ENCODE assay signal across 8 cellular contexts in genomic region chr17:34039759-34040535, GRCh38.
A peak's percentile ranks its signal among the peaks of the same experiment; 100 is the strongest.
DNase-seq lines count a peak whose midpoint lies in the region; ATAC-seq, FAIRE-seq and TF ChIP-seq lines count a peak whose summit lies in the region.
"Not testable (repeated sequence)": the region's sequence is repeated elsewhere in the genome, so short reads cannot be mapped to it uniquely, and the experiment has no call there.

No MANE protein-coding gene starts in this region.

- not testable (repeated sequence) for H3K27me3 ChIP-seq in Panc1 (ENCODE audit: control insufficient read depth, insufficient read depth, low read length)
- H3K27me3 ChIP-seq in left lung: peaks cover 0 to 31% of the 10 kb centered on the region in 2 donors

- H3K4me3 Mint-ChIP-seq in activated CD4-positive, alpha-beta memory T cell treated with anti-CD3 and anti-CD28 coated beads, Interleukin-2, amount 10 ng/mL, durations not matched to agents 7 days and 5 days: not testable (repeated sequence)

- not testable (repeated sequence) for H3K36me3 ChIP-seq in Panc1 (ENCODE audit: control insufficient read depth, insufficient read depth, low read length); left lung

- H3K27me3 Mint-ChIP-seq in activated CD4-positive, alpha-beta memory T cell treated with anti-CD3 and anti-CD28 coated beads, Interleukin-2, amount 10 ng/mL, durations not matched to agents 7 days and 5 days: not testable (repeated sequence)

- CTCF ChIA-PET in Panc1 (lab: Charles Lee); activated CD4-positive, alpha-beta memory T cell treated with anti-CD3 and anti-CD28 coated beads, Interleukin-2, amount 10 ng/mL, durations not matched to agents 7 days and 5 days (lab: Charles Lee): not testable (repeated sequence)

- not testable (repeated sequence) for H3K9me3 Mint-ChIP-seq in activated CD4-positive, alpha-beta memory T cell treated with anti-CD3 and anti-CD28 coated beads, Interleukin-2, amount 10 ng/mL, durations not matched to agents 7 days and 5 days

- not testable (repeated sequence) for H3K27ac ChIP-seq in Panc1 (ENCODE audit: low read length); left lung

- intact Hi-C loops in Panc1 (cut with micrococcal nuclease; ENCODE audit: unreplicated experiment): loop anchor here (5.0 kb wide), 1 partner anchor 33 kb away; no protein-coding TSS in a partner anchor
- intact Hi-C loops in left lung (cut with DNase I): not testable (repeated sequence)

- not testable (repeated sequence) for BruUV-seq in Panc1 (replicated peaks; lab: Mats Ljungman, UMichigan)

- POLR2A ChIA-PET in Panc1 (lab: Charles Lee); activated CD4-positive, alpha-beta memory T cell treated with anti-CD3 and anti-CD28 coated beads, Interleukin-2, amount 10 ng/mL, durations not matched to agents 7 days and 5 days (lab: Charles Lee): not testable (repeated sequence)

- not testable (repeated sequence) for FAIRE-seq in urothelium cell line (lab: Jason Lieb, UNC)

- H3K4me1 ChIP-seq in Panc1 (ENCODE audit: control insufficient read depth, insufficient read depth, low read length); left lung: not testable (repeated sequence)

- not testable (repeated sequence) for H3K9me3 ChIP-seq in Panc1 (ENCODE audit: control insufficient read depth, insufficient read depth, low read depth, low read length); left lung

- H3K36me3 Mint-ChIP-seq in activated CD4-positive, alpha-beta memory T cell treated with anti-CD3 and anti-CD28 coated beads, Interleukin-2, amount 10 ng/mL, durations not matched to agents 7 days and 5 days (ENCODE audit: low read depth): not testable (repeated sequence)

- not testable (repeated sequence) for DNase-seq in Panc1 (ENCODE audit: low read depth, low spot score); left lung
- peak; percentile 31 for DNase-seq in activated CD4-positive, alpha-beta memory T cell treated with anti-CD3 and anti-CD28 coated beads, Interleukin-2, amount 10 ng/mL, durations not matched to agents 7 days and 5 days
- DNase-seq in amniotic epithelial cell (ENCODE audit: low read depth): peak; percentile 8
- peak; percentile 12 for DNase-seq in fibroblast of peridontal ligament (ENCODE audit: extremely low read depth)
- DNase-seq in stimulated activated CD4-positive, alpha-beta T cell treated with anti-CD3 and anti-CD28 coated beads, Interleukin-15, amount 100 ng/mL, for 1 hour (ENCODE audit: low read depth in 1 of 2, low spot score in 1 of 2): peak; percentile 4 to 7
- DNase-seq in urothelium cell line (ENCODE audit: low spot score): peak; percentile 32

- ATAC-seq in GM21825 (IDR thresholded peaks at IDR 0.05; ENCODE audit: unreplicated experiment): peak; percentile 58
- ATAC-seq in Panc1: peak; percentile 86
- ATAC-seq in left lung: peak; percentile 62

- in situ Hi-C loops in Panc1 (cut with HindIII; ENCODE audit: low pct_unique_long_range_greater_than_20kb, low sequenced_read_pairs): not testable (repeated sequence)

- not testable (repeated sequence) for H3K4me1 Mint-ChIP-seq in activated CD4-positive, alpha-beta memory T cell treated with anti-CD3 and anti-CD28 coated beads, Interleukin-2, amount 10 ng/mL, durations not matched to agents 7 days and 5 days

- TF ChIP-seq CTCF in Panc1 (IDR thresholded peaks at IDR 0.05); left lung (IDR thresholded peaks at IDR 0.05): not testable (repeated sequence)

- H3K4me3 ChIP-seq in Panc1 (ENCODE audit: low read depth in 2 of 2, low read length in 2 of 2); left lung: not testable (repeated sequence)

- not testable (repeated sequence) for H3K27ac Mint-ChIP-seq in activated CD4-positive, alpha-beta memory T cell treated with anti-CD3 and anti-CD28 coated beads, Interleukin-2, amount 10 ng/mL, durations not matched to agents 7 days and 5 days
